7 cellular contexts compared by ENCODE assay signal in genomic region chr20:53595742-53596141, GRCh38. TPM values are rescaled to one million over a fixed set of nuclear protein-coding genes. Genes with fewer than 3 reads are reported as not detected.
DNase-seq lines count a peak whose midpoint lies in the region; ATAC-seq, FAIRE-seq and TF ChIP-seq lines count a peak whose summit lies in the region.
"Not testable (repeated sequence)": the region's sequence is repeated elsewhere in the genome, so short reads cannot be mapped to it uniquely, and the experiment has no call there.

No MANE protein-coding gene starts in this region.

- H3K79me2 ChIP-seq in OCI-LY1 (ENCODE audit: insufficient read depth, low read length): peaks cover 43% of the 10 kb centered on the region
- H3K79me2 ChIP-seq in mammary epithelial cell (ENCODE audit: insufficient read depth, low read length): peaks cover 29% of the 10 kb centered on the region

- H3K4me3 Mint-ChIP-seq in activated CD8-positive, alpha-beta memory T cell treated with anti-CD3 and anti-CD28 coated beads, Interleukin-2, amount 10 ng/mL, durations not matched to agents 7 days and 5 days: peak overlapping the region; percentile 66

- TF ChIP-seq POLR2A in gastrocnemius medialis (IDR thresholded peaks at IDR 0.05): not testable (repeated sequence)

- 94% methylated on average over 2 of the region's 3 CpGs for WGBS in mammary epithelial cell (ENCODE audit: low coverage, missing lambda C conversion rate)
- WGBS in heart right ventricle, 2 donors: 48 to 63% methylated on average over 3 of the region's 3 CpGs

- H3K36me3 ChIP-seq in OCI-LY1 (ENCODE audit: insufficient read depth, low read length); mammary epithelial cell (ENCODE audit: insufficient read depth, low read length); heart right ventricle; mucosa of stomach (ENCODE audit: control insufficient read depth, insufficient read depth, low read length); gastrocnemius medialis: not testable (repeated sequence)

- dilution Hi-C loops in mammary epithelial cell (cut with HindIII; ENCODE audit: low sequenced_read_pairs): loop anchor here (25.0 kb wide), 1 partner anchor 167 kb away; no protein-coding TSS in a partner anchor

- DNase-seq in GM18507 (ENCODE audit: extremely low spot score, insufficient read length, low read depth); mammary epithelial cell; heart right ventricle; gastrocnemius medialis: not testable (repeated sequence)
- DNase-seq in activated CD8-positive, alpha-beta memory T cell treated with anti-CD3 and anti-CD28 coated beads, Interleukin-2, amount 10 ng/mL, durations not matched to agents 7 days and 5 days: peak; percentile 27

- H3K4me1 ChIP-seq in OCI-LY1 (ENCODE audit: insufficient read depth, low read length, severe bottlenecking) (peaks cover 54% of the 10 kb centered on the region), mammary epithelial cell (ENCODE audit: insufficient read depth, low read length) (peaks cover 23% of the 10 kb centered on the region), heart right ventricle (peaks cover 0 to 54% (median 17%) of the 10 kb centered on the region in 9 donors), gastrocnemius medialis (peaks cover 6 to 15% of the 10 kb centered on the region in 2 donors)
- not testable (repeated sequence) for H3K4me1 ChIP-seq in mucosa of stomach (ENCODE audit: control insufficient read depth, insufficient read depth, low read length)

- H3K36me3 Mint-ChIP-seq in activated CD8-positive, alpha-beta memory T cell treated with anti-CD3 and anti-CD28 coated beads, Interleukin-2, amount 10 ng/mL, durations not matched to agents 7 days and 5 days: peaks cover 12% of the 10 kb centered on the region

- H3K27me3 ChIP-seq in OCI-LY1 (ENCODE audit: insufficient read depth, low read length); mammary epithelial cell (ENCODE audit: insufficient read depth, low read length); heart right ventricle; mucosa of stomach (ENCODE audit: control insufficient read depth, insufficient read depth, low read length); gastrocnemius medialis: not testable (repeated sequence)

- not testable (repeated sequence) for H3K27me3 Mint-ChIP-seq in activated CD8-positive, alpha-beta memory T cell treated with anti-CD3 and anti-CD28 coated beads, Interleukin-2, amount 10 ng/mL, durations not matched to agents 7 days and 5 days

- H3K4me3 ChIP-seq in OCI-LY1 (ENCODE audit: low read depth, low read length, poor library complexity, severe bottlenecking): peak overlapping the region; percentile 65
- H3K4me3 ChIP-seq in mammary epithelial cell (replicated peaks in 1 of 3; ENCODE audit: insufficient read depth in 1 of 3, low read depth in 2 of 3, low read length in 3 of 3); mucosa of stomach (ENCODE audit: low read length); gastrocnemius medialis: not testable (repeated sequence)
- H3K4me3 ChIP-seq in heart right ventricle: peak overlapping the region in 1 of 10 donors; percentile 93

- not testable (repeated sequence) for H3K9me2 ChIP-seq in OCI-LY1 (ENCODE audit: low read depth, low read length)

- peak overlapping the region; percentile 73 for H3K9ac ChIP-seq in OCI-LY1 (ENCODE audit: low read length)
- H3K9ac ChIP-seq in mammary epithelial cell (ENCODE audit: insufficient read depth, low read length): not testable (repeated sequence)
- H3K9ac ChIP-seq in mucosa of stomach (ENCODE audit: low read length): peak overlapping the region; percentile 71

- H3K4me1 Mint-ChIP-seq in activated CD8-positive, alpha-beta memory T cell treated with anti-CD3 and anti-CD28 coated beads, Interleukin-2, amount 10 ng/mL, durations not matched to agents 7 days and 5 days: peaks cover 45% of the 10 kb centered on the region

- BruUV-seq in mammary epithelial cell (replicated peaks; lab: Mats Ljungman, UMichigan): not testable (repeated sequence)

- H4K20me1 ChIP-seq in OCI-LY1 (ENCODE audit: insufficient read depth, low read length); mammary epithelial cell (ENCODE audit: insufficient read depth, low read length): not testable (repeated sequence)

- peak; percentile 38 for FAIRE-seq in GM18507 (lab: Jason Lieb, UNC)

- H3K27ac Mint-ChIP-seq in activated CD8-positive, alpha-beta memory T cell treated with anti-CD3 and anti-CD28 coated beads, Interleukin-2, amount 10 ng/mL, durations not matched to agents 7 days and 5 days: peak overlapping the region; percentile 86

- H3K4me2 ChIP-seq in OCI-LY1 (ENCODE audit: low read length) (peak overlapping the region; percentile 70), mammary epithelial cell (ENCODE audit: insufficient read depth, low read depth, low read length) (peak overlapping the region; percentile 90)

- H3K9me3 Mint-ChIP-seq in activated CD8-positive, alpha-beta memory T cell treated with anti-CD3 and anti-CD28 coated beads, Interleukin-2, amount 10 ng/mL, durations not matched to agents 7 days and 5 days (ENCODE audit: low read depth): not testable (repeated sequence)

- ATAC-seq in activated CD8-positive, alpha-beta memory T cell treated with anti-CD3 and anti-CD28 coated beads, Interleukin-2, amount 10 ng/mL, durations not matched to agents 7 days and 5 days; heart right ventricle; gastrocnemius medialis: not testable (repeated sequence)

- not testable (repeated sequence) for H3K9me3 ChIP-seq in OCI-LY1 (ENCODE audit: low read length); mammary epithelial cell (replicated peaks; ENCODE audit: insufficient read depth, low read length); heart right ventricle; mucosa of stomach (ENCODE audit: control insufficient read depth, low read length); gastrocnemius medialis

- intact Hi-C loops in mammary epithelial cell (cut with micrococcal nuclease): not testable (repeated sequence)
- intact Hi-C loops in heart right ventricle (cut with DNase I) (loop anchor here in 1 of 10 donors (2.0 kb wide), 1 partner anchor 57 kb away; no protein-coding TSS in a partner anchor), gastrocnemius medialis (cut with DNase I; ENCODE audit: low total_unique reads) (loop anchor here (2.0 to 10.0 kb wide), 2 partner anchors 27 to 59 kb away; no protein-coding TSS in a partner anchor)

- in situ Hi-C loops in mammary epithelial cell (cut with MboI; ENCODE audit: low sequenced_read_pairs in 2 of 2) (loop anchor here in 1 of 2 donors (25.0 kb wide), 1 partner anchor 592 kb away; no protein-coding TSS in a partner anchor), gastrocnemius medialis (cut with MboI; ENCODE audit: low sequenced_read_pairs in 4 of 4) (loop anchor here in 2 of 4 donors (25.0 kb wide), 1 partner anchor 617 kb away; the partner anchor contains the start of gene PFDN4 (in 2 of the 2))

- CTCF ChIA-PET in activated CD8-positive, alpha-beta memory T cell treated with anti-CD3 and anti-CD28 coated beads, Interleukin-2, amount 10 ng/mL, durations not matched to agents 7 days and 5 days (lab: Charles Lee): interaction anchor here (1.3 to 1.5 kb wide), 3 partner anchors 19 to 340 kb away, joined by 3 to 4 read pairs (median 4); no protein-coding TSS in a partner anchor
- CTCF ChIA-PET in mammary epithelial cell (lab: Charles Lee; ENCODE audit: low non-redundant PET): not testable (repeated sequence)

- H3K27ac ChIP-seq in OCI-LY1 (ENCODE audit: low read depth, low read length, poor library complexity, severe bottlenecking) (peak overlapping the region; percentile 84), heart right ventricle (peak overlapping the region in 9 of 10 donors; percentile 97 to 100 (median 99)), gastrocnemius medialis (peak overlapping the region in 3 of 4 donors; percentile 96 to 100 (median 98))
- H3K27ac ChIP-seq in mammary epithelial cell (ENCODE audit: insufficient read depth, low read depth, low read length): not testable (repeated sequence)

- not testable (repeated sequence) for H2AFZ ChIP-seq in OCI-LY1 (ENCODE audit: low read length); mammary epithelial cell (ENCODE audit: low read depth, low read length)

- not testable (repeated sequence) for H3F3A ChIP-seq in OCI-LY1 (ENCODE audit: insufficient read depth, low read length)

- TF ChIP-seq CTCF in OCI-LY1 (IDR thresholded peaks at IDR 0.05; ENCODE audit: low read length); mammary epithelial cell (conservative IDR thresholded peaks at IDR 0.05 in 1 of 2, IDR thresholded peaks at IDR 0.05 in 1 of 2; ENCODE audit: extremely low read depth in 1 of 2, insufficient read depth in 1 of 2, low read depth in 1 of 2, low read length in 2 of 2); heart right ventricle (IDR thresholded peaks at IDR 0.05); gastrocnemius medialis (IDR thresholded peaks at IDR 0.05 in 4 of 5, conservative IDR thresholded peaks at IDR 0.05 in 1 of 5): not testable (repeated sequence)

RNA-seq across cellular contexts. Expression of gene ZNF217, which starts 2.1 kb away (rescaled TPM):
- total RNA-seq in activated CD8-positive, alpha-beta memory T cell treated with anti-CD3 and anti-CD28 coated beads, Interleukin-2, amount 10 ng/mL, durations not matched to agents 7 days and 5 days: 10 to 100 TPM; 80.2 to 81.9 TPM
- 10 to 100 TPM; 30.8 to 39.8 TPM for total RNA-seq in mammary epithelial cell
- polyA plus RNA-seq in mammary epithelial cell: 8.7 TPM
- polyA minus RNA-seq in mammary epithelial cell: 63.7 TPM
- total RNA-seq in heart right ventricle: 10 to 100 TPM in 3 of 10 donors, 1 to 10 TPM in 7; 7.2 to 18.4 (median 8.5) TPM
- 1 to 10 TPM; 3.3 to 5.3 TPM for polyA plus RNA-seq in heart right ventricle
- 1 to 10 TPM; 4.1 to 5.9 (median 4.7) TPM for total RNA-seq in gastrocnemius medialis
